ENCODE assay signal across 30 cellular contexts in the genomic region with DNA sequence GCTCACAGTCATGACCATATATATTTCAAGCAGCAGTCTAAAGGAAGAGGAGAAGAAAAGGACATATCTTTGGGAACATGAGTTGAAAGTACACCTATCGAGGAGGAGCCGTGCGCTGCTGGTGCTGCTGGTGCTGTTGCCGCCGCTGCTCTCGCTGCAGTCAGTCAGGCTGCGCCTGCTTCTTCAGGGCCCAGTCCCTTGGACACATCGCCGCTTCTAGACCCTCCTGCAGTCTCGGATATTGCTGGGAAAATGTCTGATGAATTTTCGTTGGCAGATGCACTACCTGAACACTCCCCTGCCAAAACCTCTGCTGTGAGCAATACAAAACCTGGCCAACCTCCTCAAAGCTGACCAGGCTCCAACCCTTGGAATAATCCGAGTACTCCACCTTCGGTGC.
"Had no signal": no experiment of that assay in that cellular context is flagged by ENCODE, and none has a peak within 500 bp of the region (broad histone marks: within the 10 kb centered on the region; RNA-seq: fewer than 3 reads in every experiment).

No MANE protein-coding gene starts in this region.

- H3K27ac ChIP-seq: cardiac muscle cell had no signal

- H3K36me3 ChIP-seq: ascending aorta, cardiac muscle cell had no signal

- H3K9me3 ChIP-seq: ascending aorta had no signal

- H3K27me3 ChIP-seq: ascending aorta, cardiac muscle cell had no signal

- H3K4me3 Mint-ChIP-seq: activated B cell treated with CpG ODN at 0.5 μM for 24 hours; activated CD4-positive, alpha-beta memory T cell treated with anti-CD3 and anti-CD28 coated beads for 36 hours; activated naive CD4-positive, alpha-beta T cell treated with anti-CD3 and anti-CD28 coated beads, Interleukin-2, amount 10 ng/mL, durations not matched to agents 7 days and 5 days; activated naive CD8-positive, alpha-beta T cell treated with anti-CD3 and anti-CD28 coated beads for 36 hours; central memory CD8-positive, alpha-beta T cell had no signal

- H3K9me3 Mint-ChIP-seq: activated B cell treated with CpG ODN at 0.5 μM for 24 hours; activated CD4-positive, alpha-beta memory T cell treated with anti-CD3 and anti-CD28 coated beads for 36 hours; activated naive CD4-positive, alpha-beta T cell treated with anti-CD3 and anti-CD28 coated beads, Interleukin-2, amount 10 ng/mL, durations not matched to agents 7 days and 5 days; activated naive CD8-positive, alpha-beta T cell treated with anti-CD3 and anti-CD28 coated beads for 36 hours; central memory CD8-positive, alpha-beta T cell had no signal

- H3K36me3 Mint-ChIP-seq: activated CD4-positive, alpha-beta memory T cell treated with anti-CD3 and anti-CD28 coated beads for 36 hours; activated naive CD4-positive, alpha-beta T cell treated with anti-CD3 and anti-CD28 coated beads, Interleukin-2, amount 10 ng/mL, durations not matched to agents 7 days and 5 days; activated naive CD8-positive, alpha-beta T cell treated with anti-CD3 and anti-CD28 coated beads for 36 hours had no signal

- H3K4me1 Mint-ChIP-seq: activated B cell treated with CpG ODN at 0.5 μM for 24 hours; activated naive CD4-positive, alpha-beta T cell treated with anti-CD3 and anti-CD28 coated beads, Interleukin-2, amount 10 ng/mL, durations not matched to agents 7 days and 5 days; activated naive CD8-positive, alpha-beta T cell treated with anti-CD3 and anti-CD28 coated beads for 36 hours; central memory CD8-positive, alpha-beta T cell had no signal

- H3K27me3 Mint-ChIP-seq: activated naive CD8-positive, alpha-beta T cell treated with anti-CD3 and anti-CD28 coated beads for 36 hours; central memory CD8-positive, alpha-beta T cell had no signal

- H3K4me3 ChIP-seq: ascending aorta, cardiac muscle cell had no signal

- H3K27ac Mint-ChIP-seq: activated B cell treated with CpG ODN at 0.5 μM for 24 hours; activated CD4-positive, alpha-beta memory T cell treated with anti-CD3 and anti-CD28 coated beads for 36 hours; activated naive CD4-positive, alpha-beta T cell treated with anti-CD3 and anti-CD28 coated beads, Interleukin-2, amount 10 ng/mL, durations not matched to agents 7 days and 5 days; activated naive CD8-positive, alpha-beta T cell treated with anti-CD3 and anti-CD28 coated beads for 36 hours had no signal

- DNase-seq: activated B cell treated with CpG ODN at 0.5 μM for 24 hours; activated CD4-positive, alpha-beta memory T cell treated with anti-CD3 and anti-CD28 coated beads for 36 hours; activated CD4-positive, alpha-beta T cell treated with anti-CD3 and anti-CD28 coated beads for 4 hours; activated CD4-positive, alpha-beta T cell treated with anti-CD3 and anti-CD28 coated beads, Interleukin-2, amount 50 U/mL, for 1 hour; activated CD4-positive, CD25-positive, alpha-beta regulatory T cell treated with anti-CD3 and anti-CD28 coated beads, Interleukin-2, amount 50 U/mL, for 72 hours; activated CD8-positive, alpha-beta memory T cell treated with anti-CD3 and anti-CD28 coated beads, Interleukin-2, amount 50 U/mL, for 48 hours; activated effector memory CD4-positive, alpha-beta T cell treated with Interleukin-2 at 50 U/mL for 16 hours; activated naive CD4-positive, alpha-beta T cell treated with anti-CD3 and anti-CD28 coated beads, Interleukin-2, amount 10 ng/mL, durations not matched to agents 7 days and 5 days; activated naive CD8-positive, alpha-beta T cell treated with anti-CD3 and anti-CD28 coated beads for 36 hours; activated T-cell treated with anti-CD3 and anti-CD28 coated beads, Interleukin-2, amount 50 U/mL, for 48 hours; amniotic stem cell; NCI-H1092 treated with DMSO at 0.1 percent for 48 hours; NCI-H1417; NCI-H146; NCI-H187; NCI-H2029 treated with DMSO at 0.1 percent for 48 hours; NCI-H2107; NCI-H2171 treated with DMSO at 0.1 percent for 48 hours; NCI-H226; NCI-H524 treated with DMSO at 0.1 percent for 48 hours; NK-92 treated with Interleukin-12 subunit alpha and Interleukin-12 subunit beta, amount 100 ng/mL, for 24 hours; OCI-M1; Right ventricle myocardium superior; SW 1271; T-helper 1 cell; T-helper 2 cell; T-helper 9 cell had no signal
